2 cellular contexts compared by ENCODE assay signal in the genomic region with DNA sequence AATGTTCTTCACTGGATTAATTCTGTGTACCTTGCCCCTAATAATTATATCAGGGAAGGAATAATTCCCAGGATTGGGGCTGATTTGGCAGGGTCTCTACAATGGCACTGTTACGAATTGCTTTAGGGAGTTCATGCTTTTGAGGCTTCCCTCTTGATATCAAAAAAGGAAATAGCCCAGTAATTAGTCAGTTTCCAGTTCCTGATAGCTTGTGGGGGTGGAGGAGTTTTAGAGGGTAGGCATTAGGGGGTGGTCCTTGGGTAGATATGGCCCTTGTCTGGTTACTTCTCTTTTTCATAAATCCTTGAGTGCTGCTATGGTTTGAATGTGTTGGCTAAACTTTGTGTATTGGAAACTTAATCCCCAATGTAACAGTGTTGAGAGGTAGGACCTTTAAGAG.
TF ChIP-seq lines count a peak whose summit lies in the region.

No MANE protein-coding gene starts in this region.

TF ChIP-seq in SK-N-SH, 30 proteins besides CTCF, POLR2A, EP300 and RAD21 (continued from another document):
- TF ChIP-seq EZH2phosphoT487 (IDR thresholded peaks at IDR 0.05; ENCODE audit: borderline replicate concordance, low read depth) (no peak), RXRA (IDR thresholded peaks at IDR 0.05; ENCODE audit: borderline replicate concordance, low read depth) (no peak), POLR2AphosphoS5 (IDR thresholded peaks at IDR 0.05; ENCODE audit: low read depth, low read length) (no peak)
- TF ChIP-seq, protein P1, sequence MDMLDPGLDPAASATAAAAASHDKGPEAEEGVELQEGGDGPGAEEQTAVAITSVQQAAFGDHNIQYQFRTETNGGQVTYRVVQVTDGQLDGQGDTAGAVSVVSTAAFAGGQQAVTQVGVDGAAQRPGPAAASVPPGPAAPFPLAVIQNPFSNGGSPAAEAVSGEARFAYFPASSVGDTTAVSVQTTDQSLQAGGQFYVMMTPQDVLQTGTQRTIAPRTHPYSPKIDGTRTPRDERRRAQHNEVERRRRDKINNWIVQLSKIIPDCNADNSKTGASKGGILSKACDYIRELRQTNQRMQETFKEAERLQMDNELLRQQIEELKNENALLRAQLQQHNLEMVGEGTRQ (IDR thresholded peaks at IDR 0.05; ENCODE audit: borderline replicate concordance, low read depth, low read length), result no peak

TF ChIP-seq in SK-N-SH treated with all-trans-retinoic acid at 6 μM for 48 hours, 23 proteins besides CTCF, POLR2A, EP300 and RAD21 (continued from another document):
- no peak for TF ChIP-seq POU6F1 (CRISPR knock-in tag; IDR thresholded peaks at IDR 0.05; ENCODE audit: borderline replicate concordance, low read depth)
- TF ChIP-seq CSDC2 (CRISPR knock-in tag; IDR thresholded peaks at IDR 0.05), result no peak
- TF ChIP-seq ESRRG (CRISPR knock-in tag; IDR thresholded peaks at IDR 0.05), result no peak
- no peak for TF ChIP-seq OSR1 (CRISPR knock-in tag; IDR thresholded peaks at IDR 0.05)
- TF ChIP-seq TSHZ2 (CRISPR knock-in tag; IDR thresholded peaks at IDR 0.05), result no peak
- no peak for TF ChIP-seq ZNF8 (CRISPR knock-in tag; IDR thresholded peaks at IDR 0.05)
- no peak for TF ChIP-seq GLIS3 (CRISPR knock-in tag; IDR thresholded peaks at IDR 0.05)
- TF ChIP-seq, protein P2, sequence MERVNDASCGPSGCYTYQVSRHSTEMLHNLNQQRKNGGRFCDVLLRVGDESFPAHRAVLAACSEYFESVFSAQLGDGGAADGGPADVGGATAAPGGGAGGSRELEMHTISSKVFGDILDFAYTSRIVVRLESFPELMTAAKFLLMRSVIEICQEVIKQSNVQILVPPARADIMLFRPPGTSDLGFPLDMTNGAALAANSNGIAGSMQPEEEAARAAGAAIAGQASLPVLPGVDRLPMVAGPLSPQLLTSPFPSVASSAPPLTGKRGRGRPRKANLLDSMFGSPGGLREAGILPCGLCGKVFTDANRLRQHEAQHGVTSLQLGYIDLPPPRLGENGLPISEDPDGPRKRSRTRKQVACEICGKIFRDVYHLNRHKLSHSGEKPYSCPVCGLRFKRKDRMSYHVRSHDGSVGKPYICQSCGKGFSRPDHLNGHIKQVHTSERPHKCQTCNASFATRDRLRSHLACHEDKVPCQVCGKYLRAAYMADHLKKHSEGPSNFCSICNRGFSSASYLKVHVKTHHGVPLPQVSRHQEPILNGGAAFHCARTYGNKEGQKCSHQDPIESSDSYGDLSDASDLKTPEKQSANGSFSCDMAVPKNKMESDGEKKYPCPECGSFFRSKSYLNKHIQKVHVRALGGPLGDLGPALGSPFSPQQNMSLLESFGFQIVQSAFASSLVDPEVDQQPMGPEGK (CRISPR knock-in tag; IDR thresholded peaks at IDR 0.05; ENCODE audit: borderline replicate concordance), result no peak
- no peak for TF ChIP-seq TCF4 (CRISPR knock-in tag; IDR thresholded peaks at IDR 0.05; ENCODE audit: borderline replicate concordance)
